In genomic region chr6:38676236-38676973, GRCh38 we compare ENCODE assay signal across 15 cellular contexts. TPM values are rescaled to one million over a fixed set of nuclear protein-coding genes. Genes with fewer than 3 reads are reported as not detected.
DNase-seq lines count a peak whose midpoint lies in the region; ATAC-seq and TF ChIP-seq lines count a peak whose summit lies in the region.
"Had no signal": no experiment of that assay in that cellular context is flagged by ENCODE, and none has a peak within 500 bp of the region (broad histone marks: within the 10 kb centered on the region; RNA-seq: fewer than 3 reads in every experiment).

No MANE protein-coding gene starts in this region.

- no peak overlapping the region for H2BK120ac ChIP-seq in trophoblast cell (ENCODE audit: insufficient read depth, low read length, poor library complexity)

- peaks cover 9 to 19% of the 10 kb centered on the region in 2 experiments for H3K36me3 ChIP-seq in trophoblast cell (ENCODE audit: control insufficient read depth in 1 of 2, insufficient read depth in 2 of 2, low read length in 2 of 2)

- peaks cover 43% of the 10 kb centered on the region for H3K36me3 Mint-ChIP-seq in activated T-helper 1 cell treated with anti-CD3 and anti-CD28 coated beads, Interleukin-12 subunit alpha, Interleukin-12 subunit beta, Interleukin-2, Interleukin-4 antibody, amounts not matched to agents 30 ng/mL and 10 ng/mL and 1 ng/mL, durations not matched to agents 14 hours and 24 hours and 36 hours (ENCODE audit: low read depth)
- H3K36me3 Mint-ChIP-seq in natural killer cell (peaks cover 14% of the 10 kb centered on the region), immature natural killer cell (peaks cover 14 to 31% (median 24%) of the 10 kb centered on the region in 3 donors)

- H2AFZ ChIP-seq in trophoblast cell (ENCODE audit: insufficient read depth, low read length, poor library complexity): no peak overlapping the region

- ATAC-seq in GM21423 (IDR thresholded peaks at IDR 0.05; ENCODE audit: unreplicated experiment) (peak; percentile 25), natural killer cell (no peak)

- no peak overlapping the region for H2BK5ac ChIP-seq in trophoblast cell (ENCODE audit: low read depth, low read length, poor library complexity)

- no peak overlapping the region for H3K4me2 ChIP-seq in trophoblast cell (ENCODE audit: low read length)

- intact Hi-C loops in activated T-helper 1 cell treated with anti-CD3 and anti-CD28 coated beads, Interleukin-12 subunit alpha, Interleukin-12 subunit beta, Interleukin-2, Interleukin-4 antibody, amounts not matched to agents 30 ng/mL and 10 ng/mL and 1 ng/mL, durations not matched to agents 14 hours and 24 hours and 36 hours (cut with micrococcal nuclease): loop anchor here (10.0 kb wide), 1 partner anchor 642 kb away; no protein-coding TSS in a partner anchor
- intact Hi-C loops in natural killer cell (cut with micrococcal nuclease): no loop called here

- peaks cover 13% of the 10 kb centered on the region for H3K9me3 Mint-ChIP-seq in activated T-helper 1 cell treated with anti-CD3 and anti-CD28 coated beads, Interleukin-12 subunit alpha, Interleukin-12 subunit beta, Interleukin-2, Interleukin-4 antibody, amounts not matched to agents 30 ng/mL and 10 ng/mL and 1 ng/mL, durations not matched to agents 14 hours and 24 hours and 36 hours
- H3K9me3 Mint-ChIP-seq in natural killer cell (no peaks in the 10 kb centered on the region), immature natural killer cell (no peaks in the 10 kb centered on the region)
- H3K9me3 Mint-ChIP-seq: nephron had no signal

- no peak overlapping the region for H2BK12ac ChIP-seq in trophoblast cell (ENCODE audit: low read length)

- no peak overlapping the region for H4K8ac ChIP-seq in trophoblast cell (ENCODE audit: low read depth, low read length)

- H3K4me3 ChIP-seq in GM12865 (ENCODE audit: low read depth, low read length): no peak overlapping the region
- H3K4me3 ChIP-seq in trophoblast cell (ENCODE audit: low read depth, low read length): no peak overlapping the region

- WGBS in trophoblast cell (ENCODE audit: extremely low coverage, insufficient coverage, insufficient read length): no CpG with 5 or more reads among the region's 2 CpGs

- no peak overlapping the region for H3K18ac ChIP-seq in trophoblast cell (ENCODE audit: low read length)

- no peak overlapping the region for H3K27ac ChIP-seq in trophoblast cell (ENCODE audit: low read depth, low read length)
- H3K27ac ChIP-seq: C4-2B had no signal

- H4K12ac ChIP-seq in trophoblast cell (ENCODE audit: low read depth, low read length): no peak overlapping the region

- no peaks in the 10 kb centered on the region for H3K79me1 ChIP-seq in trophoblast cell (ENCODE audit: low read length)

- H3K4me3 Mint-ChIP-seq in activated T-helper 1 cell treated with anti-CD3 and anti-CD28 coated beads, Interleukin-12 subunit alpha, Interleukin-12 subunit beta, Interleukin-2, Interleukin-4 antibody, amounts not matched to agents 30 ng/mL and 10 ng/mL and 1 ng/mL, durations not matched to agents 14 hours and 24 hours and 36 hours: no peak overlapping the region
- H3K4me3 Mint-ChIP-seq in natural killer cell (no peak overlapping the region), immature natural killer cell (no peak overlapping the region)
- H3K4me3 Mint-ChIP-seq: nephron had no signal

- no peaks in the 10 kb centered on the region for H3K27me3 ChIP-seq in trophoblast cell (ENCODE audit: insufficient read depth, low read length)

- peak; percentile 31 for DNase-seq in GM12865 (ENCODE audit: low read depth)
- DNase-seq in activated T-helper 1 cell treated with anti-CD3 and anti-CD28 coated beads, Interleukin-12 subunit alpha, Interleukin-12 subunit beta, Interleukin-2, Interleukin-4 antibody, amounts not matched to agents 30 ng/mL and 10 ng/mL and 1 ng/mL, durations not matched to agents 14 hours and 24 hours and 36 hours (ENCODE audit: low spot score): no peak
- DNase-seq in natural killer cell: no peak
- no peak for DNase-seq in KG1 (lab: John Stamatoyannopoulos, UW)
- DNase-seq in trophoblast cell: no peak
- DNase-seq in immature natural killer cell: no peak
- DNase-seq: activated CD4-positive, alpha-beta T cell treated with anti-CD3 and anti-CD28 coated beads, Interleukin-2, amount 50 U/mL, for 1 hour; activated gamma-delta T cell treated with Interleukin-2 at 50 U/mL for 16 hours; central memory CD4-positive, alpha-beta T cell; kidney; NCI-H1092; stimulated activated CD4-positive, alpha-beta T cell treated with anti-CD3 and anti-CD28 coated beads, Interleukin-2, amount 100 ng/mL, for 24 hours had no signal

- no peak overlapping the region for H3K23ac ChIP-seq in trophoblast cell (ENCODE audit: low read length)

- no peak overlapping the region for H2AK5ac ChIP-seq in trophoblast cell (ENCODE audit: low read length)

- no peaks in the 10 kb centered on the region for H3K27me3 Mint-ChIP-seq in activated T-helper 1 cell treated with anti-CD3 and anti-CD28 coated beads, Interleukin-12 subunit alpha, Interleukin-12 subunit beta, Interleukin-2, Interleukin-4 antibody, amounts not matched to agents 30 ng/mL and 10 ng/mL and 1 ng/mL, durations not matched to agents 14 hours and 24 hours and 36 hours (ENCODE audit: insufficient read depth)
- H3K27me3 Mint-ChIP-seq in natural killer cell (ENCODE audit: low read depth in 2 of 2): no peaks in the 10 kb centered on the region
- H3K27me3 Mint-ChIP-seq in immature natural killer cell (ENCODE audit: low read depth in 3 of 3): no peaks in the 10 kb centered on the region

- peak overlapping the region; percentile 58 for H3K27ac Mint-ChIP-seq in activated T-helper 1 cell treated with anti-CD3 and anti-CD28 coated beads, Interleukin-12 subunit alpha, Interleukin-12 subunit beta, Interleukin-2, Interleukin-4 antibody, amounts not matched to agents 30 ng/mL and 10 ng/mL and 1 ng/mL, durations not matched to agents 14 hours and 24 hours and 36 hours
- H3K27ac Mint-ChIP-seq in natural killer cell (peak overlapping the region; percentile 8 to 59), immature natural killer cell (peak overlapping the region in 1 of 6 donors; percentile 16)
- H3K27ac Mint-ChIP-seq: nephron had no signal

- no peak overlapping the region for H3K9ac ChIP-seq in trophoblast cell (ENCODE audit: low read length)

- peaks cover 40% of the 10 kb centered on the region for H3K4me1 Mint-ChIP-seq in activated T-helper 1 cell treated with anti-CD3 and anti-CD28 coated beads, Interleukin-12 subunit alpha, Interleukin-12 subunit beta, Interleukin-2, Interleukin-4 antibody, amounts not matched to agents 30 ng/mL and 10 ng/mL and 1 ng/mL, durations not matched to agents 14 hours and 24 hours and 36 hours (ENCODE audit: low read depth)
- H3K4me1 Mint-ChIP-seq in natural killer cell (peaks cover 6 to 16% of the 10 kb centered on the region in 2 donors), immature natural killer cell (peaks cover 10 to 12% of the 10 kb centered on the region in 2 donors)
- H3K4me1 Mint-ChIP-seq: nephron had no signal

- no peaks in the 10 kb centered on the region for H3K9me3 ChIP-seq in trophoblast cell (ENCODE audit: insufficient read depth, low read depth, low read length)

- H3K14ac ChIP-seq in trophoblast cell (ENCODE audit: low read length): no peak overlapping the region

- H3K79me2 ChIP-seq in trophoblast cell (ENCODE audit: control insufficient read depth, insufficient read depth, low read length, poor library complexity): no peaks in the 10 kb centered on the region

- no peaks in the 10 kb centered on the region for H3K4me1 ChIP-seq in trophoblast cell (ENCODE audit: control insufficient read depth in 1 of 2, insufficient read depth in 2 of 2, low read length in 2 of 2)

- no peak overlapping the region for H4K91ac ChIP-seq in trophoblast cell (ENCODE audit: low read depth, low read length)

- TF ChIP-seq CTCF in GM12865 (IDR thresholded peaks at IDR 0.05; ENCODE audit: insufficient read depth, low read depth, low read length, missing control alignments): no peak
- no peak for TF ChIP-seq CTCF in natural killer cell (IDR thresholded peaks at IDR 0.05)

- no peak overlapping the region for H3K4ac ChIP-seq in trophoblast cell (ENCODE audit: low read depth, low read length)

RNA-seq across cellular contexts. Expression of gene GLO1, which starts 26.5 kb away (rescaled TPM):
- 109 and 110 TPM in 2 replicates for total RNA-seq in activated T-helper 1 cell treated with anti-CD3 and anti-CD28 coated beads, Interleukin-12 subunit alpha, Interleukin-12 subunit beta, Interleukin-2, Interleukin-4 antibody, amounts not matched to agents 30 ng/mL and 10 ng/mL and 1 ng/mL, durations not matched to agents 14 hours and 24 hours and 36 hours
- total RNA-seq in natural killer cell: 10 to 100 TPM; 24.2 to 31.3 (median 27.6) TPM
- polyA plus RNA-seq in trophoblast cell (2013): 128 and 129 TPM in 2 replicates
- polyA plus RNA-seq in immature natural killer cell: 100 to 1,000 TPM in 2 of 3 donors, 10 to 100 TPM in 1; 87.1 to 186 (median 128) TPM

RNA-seq across cellular contexts. Expression of gene BTBD9, which starts 36.7 kb away (rescaled TPM):
- total RNA-seq in activated T-helper 1 cell treated with anti-CD3 and anti-CD28 coated beads, Interleukin-12 subunit alpha, Interleukin-12 subunit beta, Interleukin-2, Interleukin-4 antibody, amounts not matched to agents 30 ng/mL and 10 ng/mL and 1 ng/mL, durations not matched to agents 14 hours and 24 hours and 36 hours: 14.5 and 16.4 TPM in 2 replicates
- total RNA-seq in natural killer cell: 10 to 100 TPM; 51.6 to 70.3 (median 54.3) TPM
- polyA plus RNA-seq in trophoblast cell (2013): 4.3 and 4.6 TPM in 2 replicates
- polyA plus RNA-seq in immature natural killer cell: 10 to 100 TPM in 2 of 3 donors, 1 to 10 TPM in 1; 5.3 to 12.3 (median 10.9) TPM

RNA-seq across cellular contexts. Expression of gene DNAH8, which starts 38.7 kb away (rescaled TPM):
- 0.03 and 0.05 TPM in 2 replicates for total RNA-seq in activated T-helper 1 cell treated with anti-CD3 and anti-CD28 coated beads, Interleukin-12 subunit alpha, Interleukin-12 subunit beta, Interleukin-2, Interleukin-4 antibody, amounts not matched to agents 30 ng/mL and 10 ng/mL and 1 ng/mL, durations not matched to agents 14 hours and 24 hours and 36 hours
- total RNA-seq in natural killer cell: under 1 TPM in 1 of 3 donors, not detected in 2; 0.10 TPM
- polyA plus RNA-seq in trophoblast cell (2013): under 0.01 and 0.01 TPM in 2 replicates
- not detected for polyA plus RNA-seq in immature natural killer cell
